ENCODE assay signal across 21 cellular contexts in genomic region chr3:187247398-187247797, GRCh38. TPM values are rescaled to one million over a fixed set of nuclear protein-coding genes. Genes with fewer than 3 reads are reported as not detected.
DNase-seq lines count a peak whose midpoint lies in the region; TF ChIP-seq lines count a peak whose summit lies in the region.
"Had no signal": no experiment of that assay in that cellular context is flagged by ENCODE, and none has a peak within 500 bp of the region (broad histone marks: within the 10 kb centered on the region; RNA-seq: fewer than 3 reads in every experiment).

No MANE protein-coding gene starts in this region.

- no peaks in the 10 kb centered on the region for H3K9me3 Mint-ChIP-seq in CD4-positive, alpha-beta memory T cell
- no peaks in the 10 kb centered on the region for H3K9me3 Mint-ChIP-seq in activated T-helper 1 cell treated with anti-CD3 and anti-CD28 coated beads, Interleukin-12 subunit alpha, Interleukin-12 subunit beta, Interleukin-2, Interleukin-4 antibody, amounts not matched to agents 30 ng/mL and 10 ng/mL and 1 ng/mL, durations not matched to agents 14 hours and 24 hours and 36 hours
- H3K9me3 Mint-ChIP-seq: activated naive CD4-positive, alpha-beta T cell treated with anti-CD3 and anti-CD28 coated beads for 36 hours; dendritic cell treated with granulocyte-macrophage colony-stimulating factor and Interleukin-4, amounts not matched to agents 40 ng/mL and 50 ng/mL, for 4 days; stimulated activated naive CD8-positive, alpha-beta T cell treated with anti-CD3 and anti-CD28 coated beads, Interleukin-15, Interleukin-2, amounts not matched to agents 100 ng/mL and 50 ng/mL, for 24 hours had no signal

- peak overlapping the region in 5 of 8 donors; percentile 26 to 75 (median 57) for H3K4me3 Mint-ChIP-seq in CD4-positive, alpha-beta memory T cell
- H3K4me3 Mint-ChIP-seq in activated T-helper 1 cell treated with anti-CD3 and anti-CD28 coated beads, Interleukin-12 subunit alpha, Interleukin-12 subunit beta, Interleukin-2, Interleukin-4 antibody, amounts not matched to agents 30 ng/mL and 10 ng/mL and 1 ng/mL, durations not matched to agents 14 hours and 24 hours and 36 hours: no peak overlapping the region
- H3K4me3 Mint-ChIP-seq: activated naive CD4-positive, alpha-beta T cell treated with anti-CD3 and anti-CD28 coated beads for 36 hours; dendritic cell treated with granulocyte-macrophage colony-stimulating factor and Interleukin-4, amounts not matched to agents 40 ng/mL and 50 ng/mL, for 4 days; stimulated activated naive CD8-positive, alpha-beta T cell treated with anti-CD3 and anti-CD28 coated beads, Interleukin-15, Interleukin-2, amounts not matched to agents 100 ng/mL and 50 ng/mL, for 24 hours had no signal

- peaks cover 6 to 17% (median 15%) of the 10 kb centered on the region in 4 donors for H3K4me1 Mint-ChIP-seq in CD4-positive, alpha-beta memory T cell
- peaks cover 6% of the 10 kb centered on the region for H3K4me1 Mint-ChIP-seq in activated T-helper 1 cell treated with anti-CD3 and anti-CD28 coated beads, Interleukin-12 subunit alpha, Interleukin-12 subunit beta, Interleukin-2, Interleukin-4 antibody, amounts not matched to agents 30 ng/mL and 10 ng/mL and 1 ng/mL, durations not matched to agents 14 hours and 24 hours and 36 hours (ENCODE audit: low read depth)

- H3K27me3 Mint-ChIP-seq in CD4-positive, alpha-beta memory T cell: peaks cover 2% of the 10 kb centered on the region in 2 donors
- H3K27me3 Mint-ChIP-seq in activated T-helper 1 cell treated with anti-CD3 and anti-CD28 coated beads, Interleukin-12 subunit alpha, Interleukin-12 subunit beta, Interleukin-2, Interleukin-4 antibody, amounts not matched to agents 30 ng/mL and 10 ng/mL and 1 ng/mL, durations not matched to agents 14 hours and 24 hours and 36 hours (ENCODE audit: insufficient read depth): peaks cover 2% of the 10 kb centered on the region

- peak overlapping the region in 1 of 7 donors; percentile 7 for H3K27ac Mint-ChIP-seq in CD4-positive, alpha-beta memory T cell
- no peak overlapping the region for H3K27ac Mint-ChIP-seq in activated T-helper 1 cell treated with anti-CD3 and anti-CD28 coated beads, Interleukin-12 subunit alpha, Interleukin-12 subunit beta, Interleukin-2, Interleukin-4 antibody, amounts not matched to agents 30 ng/mL and 10 ng/mL and 1 ng/mL, durations not matched to agents 14 hours and 24 hours and 36 hours
- H3K27ac Mint-ChIP-seq: activated naive CD4-positive, alpha-beta T cell treated with anti-CD3 and anti-CD28 coated beads for 36 hours; dendritic cell treated with granulocyte-macrophage colony-stimulating factor and Interleukin-4, amounts not matched to agents 40 ng/mL and 50 ng/mL, for 4 days; stimulated activated naive CD8-positive, alpha-beta T cell treated with anti-CD3 and anti-CD28 coated beads, Interleukin-15, Interleukin-2, amounts not matched to agents 100 ng/mL and 50 ng/mL, for 24 hours had no signal

- no peak overlapping the region for H3K4me3 ChIP-seq in CD4-positive, alpha-beta memory T cell (ENCODE audit: low read length in 2 of 2)
- H3K4me3 ChIP-seq in SK-N-MC: peak overlapping the region; percentile 54
- H3K4me3 ChIP-seq in liver (ENCODE audit: low read depth in 1 of 3, low read length in 3 of 3): no peak overlapping the region
- H3K4me3 ChIP-seq: lung, tibial artery had no signal

- CTCF ChIA-PET in CD4-positive, alpha-beta memory T cell (lab: Charles Lee; ENCODE audit: partially characterized antibody): no interaction called here

- H3K9ac ChIP-seq in SK-N-MC (ENCODE audit: insufficient read length) (no peak overlapping the region), liver (ENCODE audit: low read depth in 1 of 2, low read length in 2 of 2) (no peak overlapping the region)

- no peaks in the 10 kb centered on the region for H3K27me3 ChIP-seq in CD4-positive, alpha-beta memory T cell (ENCODE audit: insufficient read depth, low read length)
- H3K27me3 ChIP-seq in liver (ENCODE audit: control insufficient read depth in 4 of 4, insufficient read depth in 4 of 4, low read length in 3 of 4): no peaks in the 10 kb centered on the region
- H3K27me3 ChIP-seq: tibial artery had no signal

- WGBS in liver: 65% methylated on average over 3 of the region's 3 CpGs

- peak; percentile 19 to 39 for TF ChIP-seq RAD21 in liver (IDR thresholded peaks at IDR 0.05)

- DNase-seq in CD4-positive, alpha-beta memory T cell: no peak
- DNase-seq in H4 (ENCODE audit: low spot score) (peak; percentile 23), SK-N-MC (ENCODE audit: low read depth, low spot score) (peak; percentile 74), SKM-1 treated with dmso at 0.1 percent for 144 hours (lab: John Stamatoyannopoulos, UW; ENCODE audit: unreplicated experiment) (no peak), inferior parietal cortex (ENCODE audit: extremely low spot score) (no peak)
- DNase-seq in activated T-helper 1 cell treated with anti-CD3 and anti-CD28 coated beads, Interleukin-12 subunit alpha, Interleukin-12 subunit beta, Interleukin-2, Interleukin-4 antibody, amounts not matched to agents 30 ng/mL and 10 ng/mL and 1 ng/mL, durations not matched to agents 14 hours and 24 hours and 36 hours (ENCODE audit: low spot score): no peak
- DNase-seq: activated naive CD4-positive, alpha-beta T cell treated with anti-CD3 and anti-CD28 coated beads for 36 hours; central memory CD4-positive, alpha-beta T cell; NCI-H1417; NCI-H2081; NCI-H774; tibial artery had no signal

- H3K4me1 ChIP-seq in CD4-positive, alpha-beta memory T cell (ENCODE audit: insufficient read depth, low read length): peaks cover 11% of the 10 kb centered on the region
- no peaks in the 10 kb centered on the region for H3K4me1 ChIP-seq in liver (ENCODE audit: control insufficient read depth in 4 of 4, insufficient read depth in 4 of 4, low read length in 3 of 4)
- H3K4me1 ChIP-seq: tibial artery had no signal

- no peaks in the 10 kb centered on the region for H3K9me3 ChIP-seq in CD4-positive, alpha-beta memory T cell (ENCODE audit: control insufficient read depth in 1 of 2, low read length in 2 of 2)
- H3K9me3 ChIP-seq in SK-N-MC (ENCODE audit: low read depth, low read length) (no peaks in the 10 kb centered on the region), liver (ENCODE audit: control insufficient read depth in 4 of 4, low read length in 3 of 4) (no peaks in the 10 kb centered on the region)
- H3K9me3 ChIP-seq: tibial artery had no signal

- no peaks in the 10 kb centered on the region for H3K36me3 Mint-ChIP-seq in CD4-positive, alpha-beta memory T cell
- H3K36me3 Mint-ChIP-seq in activated T-helper 1 cell treated with anti-CD3 and anti-CD28 coated beads, Interleukin-12 subunit alpha, Interleukin-12 subunit beta, Interleukin-2, Interleukin-4 antibody, amounts not matched to agents 30 ng/mL and 10 ng/mL and 1 ng/mL, durations not matched to agents 14 hours and 24 hours and 36 hours (ENCODE audit: low read depth): no peaks in the 10 kb centered on the region

- H3K36me3 ChIP-seq in CD4-positive, alpha-beta memory T cell (ENCODE audit: insufficient read depth, low read length): no peaks in the 10 kb centered on the region
- H3K36me3 ChIP-seq in SK-N-MC (ENCODE audit: insufficient read depth, low read length): no peaks in the 10 kb centered on the region
- H3K36me3 ChIP-seq in liver (ENCODE audit: control insufficient read depth in 4 of 4, insufficient read depth in 3 of 4, low read depth in 1 of 4, low read length in 3 of 4): peaks cover 16 to 58% (median 49%) of the 10 kb centered on the region in 4 donors
- H3K36me3 ChIP-seq: tibial artery had no signal

- POLR2A ChIA-PET in CD4-positive, alpha-beta memory T cell (lab: Charles Lee; ENCODE audit: partially characterized antibody): no interaction called here

- intact Hi-C loops in CD4-positive, alpha-beta memory T cell (cut with micrococcal nuclease): no loop called here
- intact Hi-C loops in activated T-helper 1 cell treated with anti-CD3 and anti-CD28 coated beads, Interleukin-12 subunit alpha, Interleukin-12 subunit beta, Interleukin-2, Interleukin-4 antibody, amounts not matched to agents 30 ng/mL and 10 ng/mL and 1 ng/mL, durations not matched to agents 14 hours and 24 hours and 36 hours (cut with micrococcal nuclease): no loop called here

- TF ChIP-seq CTCF in liver (IDR thresholded peaks at IDR 0.05; ENCODE audit: low read depth, low read length, missing input control): no peak

- H3K27ac ChIP-seq in CD4-positive, alpha-beta memory T cell (ENCODE audit: low read depth, low read length): no peak overlapping the region
- H3K27ac ChIP-seq in SK-N-MC: peak overlapping the region; percentile 81
- H3K27ac ChIP-seq in liver (ENCODE audit: low read depth in 1 of 2, low read length in 2 of 2): no peak overlapping the region
- H3K27ac ChIP-seq: tibial artery had no signal

TF ChIP-seq in liver, 16 proteins besides CTCF, POLR2A, EP300 and RAD21:
- no peak for TF ChIP-seq MAX (IDR thresholded peaks at IDR 0.05)
- TF ChIP-seq RXRA (IDR thresholded peaks at IDR 0.05): peak in 1 of 2 donors; percentile 5

RNA-seq across cellular contexts. Expression of gene MASP1, which starts 44.1 kb away (rescaled TPM):
- total RNA-seq in CD4-positive, alpha-beta memory T cell: not detected
- polyA plus RNA-seq in CD4-positive, alpha-beta memory T cell: not detected
- total RNA-seq in H4 (2014; rRNA removed; shearing (Covaris generic)): 6.0 and 10.2 TPM in 2 replicates
- 10 to 100 TPM; 83.4 to 83.8 TPM for total RNA-seq in liver
- polyA plus RNA-seq in liver: 10 to 100 TPM; 53.2 to 64.2 TPM
- total RNA-seq in activated T-helper 1 cell treated with anti-CD3 and anti-CD28 coated beads, Interleukin-12 subunit alpha, Interleukin-12 subunit beta, Interleukin-2, Interleukin-4 antibody, amounts not matched to agents 30 ng/mL and 10 ng/mL and 1 ng/mL, durations not matched to agents 14 hours and 24 hours and 36 hours: not detected in 2 replicates
- total RNA-seq: activated naive CD4-positive, alpha-beta T cell treated with anti-CD3 and anti-CD28 coated beads for 36 hours; kidney epithelial cell had no signal

RNA-seq across cellular contexts. Expression of gene RTP1, which starts 50.1 kb away (rescaled TPM):
- not detected for total RNA-seq in CD4-positive, alpha-beta memory T cell
- polyA plus RNA-seq in CD4-positive, alpha-beta memory T cell: not detected
- total RNA-seq in H4 (2014; rRNA removed; shearing (Covaris generic)): 0.29 TPM in 1 of 2 replicates, not detected in the other
- total RNA-seq in liver: not detected
- polyA plus RNA-seq in liver: not detected
- total RNA-seq in activated T-helper 1 cell treated with anti-CD3 and anti-CD28 coated beads, Interleukin-12 subunit alpha, Interleukin-12 subunit beta, Interleukin-2, Interleukin-4 antibody, amounts not matched to agents 30 ng/mL and 10 ng/mL and 1 ng/mL, durations not matched to agents 14 hours and 24 hours and 36 hours: not detected in 2 replicates
- total RNA-seq: activated naive CD4-positive, alpha-beta T cell treated with anti-CD3 and anti-CD28 coated beads for 36 hours; astrocyte; kidney epithelial cell; lung; M059J; posterior vena cava; sciatic nerve had no signal
- polyA plus RNA-seq: lung had no signal

Comparison
In these comparisons a context has a peak if more than half of its experiments do, and no peak if none do; other contexts are left out.
1. DNase-seq: peak in H4 (single experiment) and SK-N-MC (single experiment); none in CD4-positive, alpha-beta memory T cell (0 of 5), SKM-1 treated with dmso at 0.1 percent for 144 hours (single experiment), inferior parietal cortex (single experiment) and activated T-helper 1 cell treated with anti-CD3 and anti-CD28 coated beads, Interleukin-12 subunit alpha, Interleukin-12 subunit beta, Interleukin-2, Interleukin-4 antibody, amounts not matched to agents 30 ng/mL and 10 ng/mL and 1 ng/mL, durations not matched to agents 14 hours and 24 hours and 36 hours (single experiment).